In genomic region chr2:168432565-168433186, GRCh38 we compare ENCODE assay signal across 10 cellular contexts. TPM values are rescaled to one million over a fixed set of nuclear protein-coding genes. Genes with fewer than 3 reads are reported as not detected.
A peak's percentile ranks its signal among the peaks of the same experiment; 100 is the strongest.
DNase-seq lines count a peak whose midpoint lies in the region; ATAC-seq and TF ChIP-seq lines count a peak whose summit lies in the region.
"Had no signal": no experiment of that assay in that cellular context is flagged by ENCODE, and none has a peak within 500 bp of the region (broad histone marks: within the 10 kb centered on the region; RNA-seq: fewer than 3 reads in every experiment).

No MANE protein-coding gene starts in this region.

- intact Hi-C loops in lower lobe of right lung (cut with DNase I): no loop called here

- H3K4me3 Mint-ChIP-seq in naive thymus-derived CD8-positive, alpha-beta T cell: peak overlapping the region; percentile 26 to 78 (median 66)

- peak; percentile 81 for DNase-seq in NCI-H2227 treated with DMSO at 0.1 percent for 48 hours (lab: John Stamatoyannopoulos, UW)
- peak in 8 of 10 donors; percentile 14 to 75 (median 46) for DNase-seq in naive thymus-derived CD8-positive, alpha-beta T cell
- DNase-seq in RPMI8226: no peak
- DNase-seq in lower lobe of right lung: no peak
- DNase-seq in glomerular visceral epithelial cell (ENCODE audit: extremely low spot score): no peak
- DNase-seq: effector CD4-positive, alpha-beta T cell; NCI-H2107; spleen had no signal

- no peaks in the 10 kb centered on the region for H3K9me3 ChIP-seq in lower lobe of right lung
- H3K9me3 ChIP-seq: spleen had no signal

- H3K4me1 ChIP-seq in lower lobe of right lung: no peaks in the 10 kb centered on the region

- H3K27me3 Mint-ChIP-seq in naive thymus-derived CD8-positive, alpha-beta T cell: no peaks in the 10 kb centered on the region

- peaks cover 34 to 72% (median 61%) of the 10 kb centered on the region in 4 donors for H3K4me1 Mint-ChIP-seq in naive thymus-derived CD8-positive, alpha-beta T cell

- H3K27ac Mint-ChIP-seq in naive thymus-derived CD8-positive, alpha-beta T cell: peak overlapping the region; percentile 8 to 96 (median 68)

- ATAC-seq in GM19025 (IDR thresholded peaks at IDR 0.05; ENCODE audit: low read depth, unreplicated experiment) (peak; percentile 58), GM21737 (IDR thresholded peaks at IDR 0.05; ENCODE audit: unreplicated experiment) (peak; percentile 60), lower lobe of right lung (no peak)
- ATAC-seq in naive thymus-derived CD8-positive, alpha-beta T cell: peak; percentile 91 to 92

- H3K36me3 Mint-ChIP-seq in naive thymus-derived CD8-positive, alpha-beta T cell: peaks cover 0 to 5% (median 0%) of the 10 kb centered on the region in 3 donors

- no peaks in the 10 kb centered on the region for H3K36me3 ChIP-seq in lower lobe of right lung
- H3K36me3 ChIP-seq: spleen had no signal

- H3K27ac ChIP-seq in lower lobe of right lung: no peak overlapping the region
- H3K27ac ChIP-seq: spleen had no signal

- H3K4me3 ChIP-seq in lower lobe of right lung: no peak overlapping the region
- H3K4me3 ChIP-seq: spleen had no signal

- H3K27me3 ChIP-seq in lower lobe of right lung (ENCODE audit: low read depth): no peaks in the 10 kb centered on the region
- H3K27me3 ChIP-seq: spleen had no signal

- POLR2A ChIA-PET in naive thymus-derived CD8-positive, alpha-beta T cell (lab: Charles Lee): interaction anchor here (1.0 to 2.0 kb wide), 5 partner anchors 12 to 57 kb away, joined by 3 to 9 read pairs (median 9); partner anchors contain the start of gene CERS6

- TF ChIP-seq CTCF in lower lobe of right lung (IDR thresholded peaks at IDR 0.05): no peak

- no peaks in the 10 kb centered on the region for H3K9me3 Mint-ChIP-seq in naive thymus-derived CD8-positive, alpha-beta T cell

RNA-seq across cellular contexts. Expression of gene CERS6, which starts 23.4 kb away (rescaled TPM):
- total RNA-seq in naive thymus-derived CD8-positive, alpha-beta T cell: 10 to 100 TPM; 28.9 to 29.3 TPM
- 10 to 100 TPM in 2 of 3 donors, 1 to 10 TPM in 1; 9.5 to 17.4 (median 10.8) TPM for polyA plus RNA-seq in naive thymus-derived CD8-positive, alpha-beta T cell
- 21.8 TPM for total RNA-seq in lower lobe of right lung

Comparison
In these comparisons a context has a peak if more than half of its experiments do, and no peak if none do; other contexts are left out.
1. ATAC-seq: peak in GM19025 (single experiment), GM21737 (single experiment) and naive thymus-derived CD8-positive, alpha-beta T cell (2 of 2); none in lower lobe of right lung (0 of 2).
2. DNase-seq: peak in NCI-H2227 treated with DMSO at 0.1 percent for 48 hours (single experiment) and naive thymus-derived CD8-positive, alpha-beta T cell (8 of 10); none in RPMI8226 (single experiment), lower lobe of right lung (single experiment) and glomerular visceral epithelial cell (single experiment).